Comparison of ENCODE assay signal across 11 cellular contexts in the genomic region with DNA sequence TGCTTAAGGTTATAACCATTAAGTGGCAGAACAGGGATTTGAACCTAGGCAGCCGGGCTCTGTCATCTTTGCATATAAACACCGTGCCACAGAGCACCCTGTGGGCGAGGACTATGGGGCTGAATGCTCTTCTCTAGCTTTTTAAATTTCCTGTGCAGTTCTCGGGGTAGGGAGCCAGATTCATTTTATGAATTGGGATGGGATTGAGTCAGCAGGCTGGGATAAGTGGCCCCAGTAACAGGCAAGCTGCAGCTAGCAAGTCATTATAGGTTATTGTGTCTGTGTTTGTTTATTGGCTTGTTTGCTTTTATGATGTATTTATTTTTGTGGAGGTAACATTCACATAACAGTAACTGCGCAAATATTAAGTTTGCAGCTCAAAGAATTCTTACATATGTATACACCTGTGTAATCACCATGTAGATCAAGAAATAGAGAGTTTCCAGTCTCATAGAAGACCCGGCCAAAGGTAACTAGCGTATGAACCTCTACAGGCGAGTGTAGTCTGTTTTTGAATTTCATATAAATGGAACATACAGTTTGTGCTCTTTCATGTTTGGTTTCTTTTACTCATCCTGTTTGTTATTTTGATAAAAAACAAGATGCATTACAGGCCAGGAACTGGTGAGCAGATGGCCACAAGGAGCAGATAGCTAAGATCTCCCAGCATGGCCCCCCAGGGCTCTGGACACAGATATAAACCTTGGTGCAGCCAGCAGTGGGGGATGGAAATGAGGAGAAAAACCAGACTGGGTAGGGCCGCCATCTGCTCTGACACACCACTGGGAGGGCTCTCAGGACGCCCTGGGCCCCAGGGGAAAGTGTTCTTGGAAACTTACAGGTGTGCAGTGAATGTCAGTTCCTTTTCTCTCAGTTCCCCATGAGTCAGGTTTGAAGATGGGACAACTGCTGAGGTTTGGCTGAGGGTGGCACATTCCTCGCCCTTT.
DNase-seq lines count a peak whose midpoint lies in the region; ATAC-seq and TF ChIP-seq lines count a peak whose summit lies in the region.
"Had no signal": no experiment of that assay in that cellular context is flagged by ENCODE, and none has a peak within 500 bp of the region (broad histone marks: within the 10 kb centered on the region; RNA-seq: fewer than 3 reads in every experiment).

No MANE protein-coding gene starts in this region.

- no peaks in the 10 kb centered on the region for H3K27me3 Mint-ChIP-seq in activated naive CD8-positive, alpha-beta T cell treated with anti-CD3 and anti-CD28 coated beads, Interleukin-2, amount 50 U/mL, for 24 hours

- no peaks in the 10 kb centered on the region for H3K36me3 Mint-ChIP-seq in activated naive CD8-positive, alpha-beta T cell treated with anti-CD3 and anti-CD28 coated beads, Interleukin-2, amount 50 U/mL, for 24 hours (ENCODE audit: low read depth)
- H3K36me3 Mint-ChIP-seq: activated naive CD4-positive, alpha-beta T cell treated with anti-CD3 and anti-CD28 coated beads, Interleukin-2, amount 50 U/mL, for 72 hours; IgD-negative memory B cell had no signal

- H3K4me2 ChIP-seq in DND-41 (ENCODE audit: insufficient read depth, low read length): no peak overlapping the region

- peaks cover 6% of the 10 kb centered on the region for H3K4me1 ChIP-seq in DND-41 (ENCODE audit: insufficient read depth, low read length)

- no peaks in the 10 kb centered on the region for H4K20me1 ChIP-seq in DND-41 (ENCODE audit: insufficient read depth, low read length)

- H3K9me3 ChIP-seq in DND-41 (ENCODE audit: insufficient read depth, low read length, severe bottlenecking): no peaks in the 10 kb centered on the region

- H3K36me3 ChIP-seq in DND-41 (ENCODE audit: insufficient read depth, low read length): no peaks in the 10 kb centered on the region

- DNase-seq in DND-41 (peak; percentile 22), NCI-H774 (lab: John Stamatoyannopoulos, UW) (peak; percentile 56), islet precursor cell (peak; percentile 86)
- DNase-seq in activated naive CD8-positive, alpha-beta T cell treated with anti-CD3 and anti-CD28 coated beads, Interleukin-2, amount 50 U/mL, for 24 hours: no peak
- DNase-seq: cortex of kidney had no signal

- no peak overlapping the region for H3K9ac ChIP-seq in DND-41 (ENCODE audit: low read depth, low read length)

- H3K4me1 Mint-ChIP-seq in activated naive CD8-positive, alpha-beta T cell treated with anti-CD3 and anti-CD28 coated beads, Interleukin-2, amount 50 U/mL, for 24 hours: no peaks in the 10 kb centered on the region

- H2AFZ ChIP-seq in DND-41 (ENCODE audit: low read depth, low read length): no peak overlapping the region

- no peaks in the 10 kb centered on the region for H3K27me3 ChIP-seq in DND-41 (ENCODE audit: insufficient read depth, low read length, poor library complexity)

- no peaks in the 10 kb centered on the region for H3K79me2 ChIP-seq in DND-41 (ENCODE audit: insufficient read depth, low read length)

- no peak overlapping the region for H3K27ac Mint-ChIP-seq in activated naive CD8-positive, alpha-beta T cell treated with anti-CD3 and anti-CD28 coated beads, Interleukin-2, amount 50 U/mL, for 24 hours
- H3K27ac Mint-ChIP-seq: activated naive CD4-positive, alpha-beta T cell treated with anti-CD3 and anti-CD28 coated beads, Interleukin-2, amount 50 U/mL, for 72 hours; IgD-negative memory B cell had no signal

- H3K27ac ChIP-seq in DND-41 (ENCODE audit: low read length): no peak overlapping the region

- peak; percentile 56; the same call in 2 of the 3 replicates for ATAC-seq in DND-41 (ENCODE audit: insufficient read depth, low read depth)
- ATAC-seq in HG02870 (IDR thresholded peaks at IDR 0.05; ENCODE audit: unreplicated experiment): peak; percentile 26
- ATAC-seq in GM21825 (IDR thresholded peaks at IDR 0.05; ENCODE audit: unreplicated experiment): no peak
- ATAC-seq in activated naive CD8-positive, alpha-beta T cell treated with anti-CD3 and anti-CD28 coated beads, Interleukin-2, amount 50 U/mL, for 24 hours: no peak
- no peak for ATAC-seq in HG03342 (IDR thresholded peaks at IDR 0.05; ENCODE audit: unreplicated experiment)
- ATAC-seq in HG02840 (IDR thresholded peaks at IDR 0.05; ENCODE audit: low FRiP score, unreplicated experiment): no peak
- ATAC-seq: activated naive CD4-positive, alpha-beta T cell treated with anti-CD3 and anti-CD28 coated beads, Interleukin-2, amount 50 U/mL, for 72 hours had no signal

- H3K4me3 ChIP-seq in DND-41 (ENCODE audit: low read depth in 1 of 2, low read length in 2 of 2): no peak overlapping the region

- TF ChIP-seq CTCF in DND-41 (IDR thresholded peaks at IDR 0.05; ENCODE audit: borderline replicate concordance, extremely low read depth, low read length, poor library complexity, severe bottlenecking): no peak

- H3K9me3 Mint-ChIP-seq in activated naive CD8-positive, alpha-beta T cell treated with anti-CD3 and anti-CD28 coated beads, Interleukin-2, amount 50 U/mL, for 24 hours: no peaks in the 10 kb centered on the region
- H3K9me3 Mint-ChIP-seq: activated naive CD4-positive, alpha-beta T cell treated with anti-CD3 and anti-CD28 coated beads, Interleukin-2, amount 50 U/mL, for 72 hours; IgD-negative memory B cell had no signal

- H3K4me3 Mint-ChIP-seq in activated naive CD8-positive, alpha-beta T cell treated with anti-CD3 and anti-CD28 coated beads, Interleukin-2, amount 50 U/mL, for 24 hours: no peak overlapping the region
- H3K4me3 Mint-ChIP-seq: IgD-negative memory B cell had no signal

Comparison
In these comparisons a context has a peak if more than half of its experiments do, and no peak if none do; other contexts are left out.
1. ATAC-seq: peak in DND-41 (single experiment) and HG02870 (single experiment); none in GM21825 (single experiment), activated naive CD8-positive, alpha-beta T cell treated with anti-CD3 and anti-CD28 coated beads, Interleukin-2, amount 50 U/mL, for 24 hours (single experiment), HG03342 (single experiment) and HG02840 (single experiment).